In genomic region chr2:100673691-100674485, GRCh38 we compare ENCODE assay signal across 26 cellular contexts.
DNase-seq lines count a peak whose midpoint lies in the region; ATAC-seq and TF ChIP-seq lines count a peak whose summit lies in the region.
"Had no signal": no experiment of that assay in that cellular context is flagged by ENCODE, and none has a peak within 500 bp of the region (broad histone marks: within the 10 kb centered on the region; RNA-seq: fewer than 3 reads in every experiment).

No MANE protein-coding gene starts in this region.

- H3K36me3 ChIP-seq in esophagus muscularis mucosa (no peaks in the 10 kb centered on the region), right atrium auricular region (no peaks in the 10 kb centered on the region), left lung (no peaks in the 10 kb centered on the region)
- H3K36me3 ChIP-seq: BE2C, MG63 had no signal

- H3K4me1 ChIP-seq in esophagus muscularis mucosa (peaks cover 0 to 6% (median 0%) of the 10 kb centered on the region in 4 donors), right atrium auricular region (peaks cover 0 to 5% of the 10 kb centered on the region in 2 donors), left lung (no peaks in the 10 kb centered on the region)
- H3K4me1 ChIP-seq: BE2C, Caco-2 had no signal

- WGBS in esophagus muscularis mucosa: 92% methylated on average over 15 of the region's 15 CpGs

- H3K27ac Mint-ChIP-seq in osteocyte (ENCODE audit: unreplicated experiment): no peak overlapping the region
- H3K27ac Mint-ChIP-seq in activated CD4-positive, alpha-beta T cell treated with anti-CD3 and anti-CD28 coated beads, Interleukin-2, amount 10 ng/mL, durations not matched to agents 24 days and 14 days: no peak overlapping the region
- H3K27ac Mint-ChIP-seq: CD4-positive, alpha-beta T cell; H9; HFFc6 had no signal

- no peak overlapping the region for H3K4me3 Mint-ChIP-seq in osteocyte (ENCODE audit: unreplicated experiment)
- no peak overlapping the region for H3K4me3 Mint-ChIP-seq in activated CD4-positive, alpha-beta T cell treated with anti-CD3 and anti-CD28 coated beads, Interleukin-2, amount 10 ng/mL, durations not matched to agents 24 days and 14 days
- H3K4me3 Mint-ChIP-seq: CD4-positive, alpha-beta T cell; H9; HFFc6 had no signal

- H3K27me3 Mint-ChIP-seq in osteocyte (ENCODE audit: unreplicated experiment): peaks cover 30% of the 10 kb centered on the region
- H3K27me3 Mint-ChIP-seq in activated CD4-positive, alpha-beta T cell treated with anti-CD3 and anti-CD28 coated beads, Interleukin-2, amount 10 ng/mL, durations not matched to agents 24 days and 14 days: peaks cover 2% of the 10 kb centered on the region
- H3K27me3 Mint-ChIP-seq: CD4-positive, alpha-beta T cell had no signal

- no peaks in the 10 kb centered on the region for H3K9me3 Mint-ChIP-seq in osteocyte (ENCODE audit: unreplicated experiment)
- no peaks in the 10 kb centered on the region for H3K9me3 Mint-ChIP-seq in activated CD4-positive, alpha-beta T cell treated with anti-CD3 and anti-CD28 coated beads, Interleukin-2, amount 10 ng/mL, durations not matched to agents 24 days and 14 days
- H3K9me3 Mint-ChIP-seq: CD4-positive, alpha-beta T cell; H9; HFFc6 had no signal

- no peaks in the 10 kb centered on the region for H3K4me1 Mint-ChIP-seq in osteocyte (ENCODE audit: unreplicated experiment)
- H3K4me1 Mint-ChIP-seq in activated CD4-positive, alpha-beta T cell treated with anti-CD3 and anti-CD28 coated beads, Interleukin-2, amount 10 ng/mL, durations not matched to agents 24 days and 14 days: no peaks in the 10 kb centered on the region

- H3K27me3 ChIP-seq in esophagus muscularis mucosa: no peaks in the 10 kb centered on the region
- no peaks in the 10 kb centered on the region for H3K27me3 ChIP-seq in right atrium auricular region
- no peaks in the 10 kb centered on the region for H3K27me3 ChIP-seq in left lung
- H3K27me3 ChIP-seq: BE2C, MG63 had no signal

- H3K9me3 ChIP-seq in esophagus muscularis mucosa (no peaks in the 10 kb centered on the region), right atrium auricular region (no peaks in the 10 kb centered on the region), left lung (no peaks in the 10 kb centered on the region)
- H3K9me3 ChIP-seq: BE2C, Caco-2, MG63 had no signal

- TF ChIP-seq EP300 in esophagus muscularis mucosa (IDR thresholded peaks at IDR 0.05): no peak

- intact Hi-C loops in esophagus muscularis mucosa (cut with DNase I): no loop called here
- intact Hi-C loops in activated CD4-positive, alpha-beta T cell treated with anti-CD3 and anti-CD28 coated beads, Interleukin-2, amount 10 ng/mL, durations not matched to agents 24 days and 14 days (cut with micrococcal nuclease): no loop called here
- intact Hi-C loops in left lung (cut with DNase I): no loop called here

- ATAC-seq in HG02623 (IDR thresholded peaks at IDR 0.05; ENCODE audit: unreplicated experiment) (no peak), left lung (no peak)
- ATAC-seq: GM12878, HepG2, K562 had no signal

- no peaks in the 10 kb centered on the region for H3K36me3 Mint-ChIP-seq in osteocyte (ENCODE audit: unreplicated experiment)
- no peaks in the 10 kb centered on the region for H3K36me3 Mint-ChIP-seq in activated CD4-positive, alpha-beta T cell treated with anti-CD3 and anti-CD28 coated beads, Interleukin-2, amount 10 ng/mL, durations not matched to agents 24 days and 14 days (ENCODE audit: low read depth)

- DNase-seq in esophagus muscularis mucosa (ENCODE audit: extremely low spot score) (peak; percentile 87), right atrium auricular region (ENCODE audit: low spot score) (peak; percentile 49), osteocyte (ENCODE audit: extremely low spot score, unreplicated experiment) (peak; percentile 75), left lung (no peak)
- no peak for DNase-seq in activated CD4-positive, alpha-beta T cell treated with anti-CD3 and anti-CD28 coated beads, Interleukin-2, amount 10 ng/mL, durations not matched to agents 24 days and 14 days
- DNase-seq: BE2C; Caco-2; CD4-positive, alpha-beta T cell; DND-41; GM23248; H9; HFFc6; MG63; NCI-H1417; NCI-H187; NCI-H2107; NCI-H226; NCI-H510A treated with DMSO at 0.1 percent for 48 hours; NCI-H748 treated with DMSO at 0.1 percent for 48 hours had no signal

- no peak for TF ChIP-seq POLR2A in esophagus muscularis mucosa (IDR thresholded peaks at IDR 0.05; ENCODE audit: low read depth)

- H3K4me3 ChIP-seq in esophagus muscularis mucosa (no peak overlapping the region), right atrium auricular region (no peak overlapping the region), left lung (no peak overlapping the region)
- H3K4me3 ChIP-seq: GM12878, GM23248, K562, MG63 had no signal

- H3K27ac ChIP-seq in angular gyrus (ENCODE audit: low read depth, low read length): peak overlapping the region; percentile 81
- no peak overlapping the region for H3K27ac ChIP-seq in esophagus muscularis mucosa (replicated peaks in 1 of 4)
- H3K27ac ChIP-seq in right atrium auricular region: peak overlapping the region; percentile 35 to 46
- H3K27ac ChIP-seq in left lung: no peak overlapping the region
- H3K27ac ChIP-seq: GM23248, HL-60, RWPE1 had no signal

- TF ChIP-seq CTCF in esophagus muscularis mucosa (IDR thresholded peaks at IDR 0.05) (no peak), right atrium auricular region (IDR thresholded peaks at IDR 0.05) (no peak), osteocyte (IDR thresholded peaks at IDR 0.05) (no peak), left lung (IDR thresholded peaks at IDR 0.05) (no peak)

Comparison
In these comparisons a context has a peak if more than half of its experiments do, and no peak if none do; other contexts are left out.
1. H3K27ac ChIP-seq: peak in angular gyrus (single experiment) and right atrium auricular region (2 of 2); none in esophagus muscularis mucosa (0 of 4) and left lung (0 of 2).
2. DNase-seq: peak in esophagus muscularis mucosa (single experiment), right atrium auricular region (single experiment) and osteocyte (single experiment); none in activated CD4-positive, alpha-beta T cell treated with anti-CD3 and anti-CD28 coated beads, Interleukin-2, amount 10 ng/mL, durations not matched to agents 24 days and 14 days (single experiment) and left lung (0 of 2).